25 cellular contexts compared by ENCODE assay signal in genomic region chr1:163664706-163665321, GRCh38.
DNase-seq lines count a peak whose midpoint lies in the region; ATAC-seq and TF ChIP-seq lines count a peak whose summit lies in the region.
"Had no signal": no experiment of that assay in that cellular context is flagged by ENCODE, and none has a peak within 500 bp of the region (broad histone marks: within the 10 kb centered on the region; RNA-seq: fewer than 3 reads in every experiment).

No MANE protein-coding gene starts in this region.

- H3K9me3 ChIP-seq in PC-3 (ENCODE audit: low read length) = no peaks in the 10 kb centered on the region
- no peaks in the 10 kb centered on the region for H3K9me3 ChIP-seq in fibroblast of lung (ENCODE audit: control insufficient read depth, insufficient read depth, low read depth, low read length)
- H3K9me3 ChIP-seq: A549, SJSA1 had no signal

- no peak overlapping the region for H3K4me3 ChIP-seq in AG10803 (ENCODE audit: low read length)
- H3K4me3 ChIP-seq in PC-3 (ENCODE audit: low read length) = no peak overlapping the region
- no peak overlapping the region for H3K4me3 ChIP-seq in fibroblast of lung (replicated peaks in 1 of 4; ENCODE audit: control extremely low read depth in 1 of 4, insufficient read depth in 1 of 4, low read depth in 3 of 4, low read length in 4 of 4)
- H3K4me3 ChIP-seq: A549, K562, SJSA1 had no signal

- H3K27me3 ChIP-seq in PC-3 (ENCODE audit: low read length) (no peaks in the 10 kb centered on the region), fibroblast of lung (ENCODE audit: control insufficient read depth, insufficient read depth, low read length) (no peaks in the 10 kb centered on the region)
- H3K27me3 ChIP-seq: SJSA1 had no signal

- H3K9me2 ChIP-seq in PC-3 (replicated peaks; ENCODE audit: low read length) = no peaks in the 10 kb centered on the region

- H3K36me3 ChIP-seq in PC-3 (ENCODE audit: low read depth, low read length) (no peaks in the 10 kb centered on the region), fibroblast of lung (ENCODE audit: control insufficient read depth, insufficient read depth, low read length) (no peaks in the 10 kb centered on the region)
- H3K36me3 ChIP-seq: SJSA1 had no signal

- H3K9ac ChIP-seq in PC-3 (ENCODE audit: low read length) = no peak overlapping the region
- no peak overlapping the region for H3K9ac ChIP-seq in fibroblast of lung (ENCODE audit: insufficient read depth, low read length)

- CTCF ChIA-PET in PC-3 (lab: Charles Lee) (no interaction called here), GM10248 (lab: Yijun Ruan, JAX) (interaction anchor here (0.8 to 1.3 kb wide), 3 partner anchors 9 to 837 kb away, joined by 3 read pairs; no protein-coding TSS in a partner anchor)

- peak; percentile 62 for DNase-seq in AG10803 (ENCODE audit: low read depth)
- DNase-seq in DMS79 (lab: John Stamatoyannopoulos, UW) = peak; percentile 1
- no peak for DNase-seq in PC-3
- DNase-seq in fibroblast of lung (ENCODE audit: low read depth in 2 of 2) = peak; percentile 3 to 81
- DNase-seq in GM10248 (ENCODE audit: extremely low spot score) = no peak
- no peak for DNase-seq in NCI-H2196 (lab: John Stamatoyannopoulos, UW; ENCODE audit: unreplicated experiment)
- no peak for DNase-seq in cerebellum (ENCODE audit: low spot score)
- DNase-seq: CD4-positive, CD25-positive, alpha-beta regulatory T cell; DND-41; H9; HFFc6; MM.1S; NCI-H1092; NCI-H1436; NCI-H2029; NCI-H2171 treated with DMSO at 0.1 percent for 48 hours; NCI-H446; NCI-H526 treated with DMSO at 0.1 percent for 48 hours; SW 1271 had no signal

- no peaks in the 10 kb centered on the region for H3F3A ChIP-seq in PC-3 (ENCODE audit: low read length, unreplicated experiment)

- H4K20me1 ChIP-seq in PC-3 (ENCODE audit: low read length) (no peaks in the 10 kb centered on the region), fibroblast of lung (ENCODE audit: control insufficient read depth, extremely low read depth, insufficient read depth, low read length) (no peaks in the 10 kb centered on the region)

- H2AFZ ChIP-seq in PC-3 (ENCODE audit: low read length) (no peak overlapping the region), fibroblast of lung (ENCODE audit: low read length) (no peak overlapping the region)

- no peak overlapping the region for H3K27ac ChIP-seq in PC-3 (ENCODE audit: low read length)
- no peak overlapping the region for H3K27ac ChIP-seq in fibroblast of lung (ENCODE audit: insufficient read depth, low read length)
- H3K27ac ChIP-seq: A549, HL-60, SJSA1 had no signal

- POLR2A ChIA-PET in PC-3 (lab: Charles Lee; ENCODE audit: unreplicated experiment) (no interaction called here), GM10248 (lab: Yijun Ruan, JAX) (no interaction called here)

- H3K4me1 ChIP-seq in PC-3 (ENCODE audit: insufficient read depth, low read length) = no peaks in the 10 kb centered on the region
- H3K4me1 ChIP-seq in fibroblast of lung (ENCODE audit: control insufficient read depth, extremely low read depth, insufficient read depth, low read length) = no peaks in the 10 kb centered on the region
- H3K4me1 ChIP-seq: A549, SJSA1 had no signal

- intact Hi-C loops in PC-3 (cut with micrococcal nuclease) = loop anchor here (5.0 kb wide), 1 partner anchor 132 kb away; no protein-coding TSS in a partner anchor

- H3K79me2 ChIP-seq in PC-3 (ENCODE audit: low read length) (no peaks in the 10 kb centered on the region), fibroblast of lung (ENCODE audit: control insufficient read depth, insufficient read depth, low read length) (no peaks in the 10 kb centered on the region)

- H3K4me2 ChIP-seq in PC-3 (ENCODE audit: low read length) (no peak overlapping the region), fibroblast of lung (ENCODE audit: extremely low read depth, insufficient read depth, low read length) (no peak overlapping the region)
- H3K4me2 ChIP-seq: A549 had no signal

- TF ChIP-seq CTCF in AG10803 (conservative IDR thresholded peaks at IDR 0.05; ENCODE audit: low read length) (no peak), PC-3 (conservative IDR thresholded peaks at IDR 0.05; ENCODE audit: low read depth, low read length) (no peak), fibroblast of lung (conservative IDR thresholded peaks at IDR 0.05 in 1 of 2, IDR thresholded peaks at IDR 0.05 in 1 of 2; ENCODE audit: low read depth in 1 of 2, low read length in 2 of 2) (no peak), GM10248 (IDR thresholded peaks at IDR 0.05; ENCODE audit: control extremely low read depth, extremely low read depth, low read depth, missing control alignments) (no peak)

- BruUV-seq in PC-3 (replicated peaks; lab: Mats Ljungman, UMichigan) = no TSS peak

- peak; percentile 37 for ATAC-seq in PC-3
- ATAC-seq: A549, HepG2, K562, Right ventricle myocardium inferior had no signal

Comparison
In these comparisons a context has a peak if more than half of its experiments do, and no peak if none do; other contexts are left out.
1. DNase-seq: peak in AG10803 (single experiment), DMS79 (single experiment) and fibroblast of lung (2 of 2); none in PC-3 (single experiment), GM10248 (single experiment), NCI-H2196 (single experiment) and cerebellum (single experiment).